1 cellular context compared by ENCODE assay signal in genomic region chr3:13125092-13126015, GRCh38.
TF ChIP-seq lines count a peak whose summit lies in the region.

No MANE protein-coding gene starts in this region.

TF ChIP-seq in K562, 482 proteins besides CTCF, POLR2A, EP300 and RAD21 (continued from another document):
- TF ChIP-seq, protein P1, sequence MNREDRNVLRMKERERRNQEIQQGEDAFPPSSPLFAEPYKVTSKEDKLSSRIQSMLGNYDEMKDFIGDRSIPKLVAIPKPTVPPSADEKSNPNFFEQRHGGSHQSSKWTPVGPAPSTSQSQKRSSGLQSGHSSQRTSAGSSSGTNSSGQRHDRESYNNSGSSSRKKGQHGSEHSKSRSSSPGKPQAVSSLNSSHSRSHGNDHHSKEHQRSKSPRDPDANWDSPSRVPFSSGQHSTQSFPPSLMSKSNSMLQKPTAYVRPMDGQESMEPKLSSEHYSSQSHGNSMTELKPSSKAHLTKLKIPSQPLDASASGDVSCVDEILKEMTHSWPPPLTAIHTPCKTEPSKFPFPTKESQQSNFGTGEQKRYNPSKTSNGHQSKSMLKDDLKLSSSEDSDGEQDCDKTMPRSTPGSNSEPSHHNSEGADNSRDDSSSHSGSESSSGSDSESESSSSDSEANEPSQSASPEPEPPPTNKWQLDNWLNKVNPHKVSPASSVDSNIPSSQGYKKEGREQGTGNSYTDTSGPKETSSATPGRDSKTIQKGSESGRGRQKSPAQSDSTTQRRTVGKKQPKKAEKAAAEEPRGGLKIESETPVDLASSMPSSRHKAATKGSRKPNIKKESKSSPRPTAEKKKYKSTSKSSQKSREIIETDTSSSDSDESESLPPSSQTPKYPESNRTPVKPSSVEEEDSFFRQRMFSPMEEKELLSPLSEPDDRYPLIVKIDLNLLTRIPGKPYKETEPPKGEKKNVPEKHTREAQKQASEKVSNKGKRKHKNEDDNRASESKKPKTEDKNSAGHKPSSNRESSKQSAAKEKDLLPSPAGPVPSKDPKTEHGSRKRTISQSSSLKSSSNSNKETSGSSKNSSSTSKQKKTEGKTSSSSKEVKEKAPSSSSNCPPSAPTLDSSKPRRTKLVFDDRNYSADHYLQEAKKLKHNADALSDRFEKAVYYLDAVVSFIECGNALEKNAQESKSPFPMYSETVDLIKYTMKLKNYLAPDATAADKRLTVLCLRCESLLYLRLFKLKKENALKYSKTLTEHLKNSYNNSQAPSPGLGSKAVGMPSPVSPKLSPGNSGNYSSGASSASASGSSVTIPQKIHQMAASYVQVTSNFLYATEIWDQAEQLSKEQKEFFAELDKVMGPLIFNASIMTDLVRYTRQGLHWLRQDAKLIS (CRISPR knock-in tag; IDR thresholded peaks at IDR 0.05), result no peak
- no peak for TF ChIP-seq ESRRA (IDR thresholded peaks at IDR 0.05; ENCODE audit: borderline replicate concordance, low read depth)
